21 cellular contexts compared by ENCODE assay signal in the genomic region with DNA sequence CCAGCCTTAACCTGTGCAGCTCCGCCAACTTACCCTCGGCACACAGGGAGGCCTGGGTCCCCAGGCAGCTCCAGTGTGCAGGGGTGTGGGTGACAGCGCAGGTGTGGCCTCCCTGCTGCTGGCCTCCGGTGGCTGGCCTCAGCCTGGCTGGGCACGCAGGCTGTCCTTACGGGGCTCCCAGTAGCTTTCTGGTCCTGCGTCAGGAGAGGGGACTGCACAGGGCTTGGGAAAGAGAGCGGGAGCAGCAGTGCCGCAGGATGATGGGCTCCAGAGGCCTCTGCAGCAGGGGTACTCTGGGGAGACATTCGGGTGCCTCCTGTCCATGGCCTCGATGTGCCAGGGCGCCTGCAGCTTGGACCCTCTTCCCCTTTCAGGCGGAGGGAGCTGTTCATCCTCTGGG. TPM values are rescaled to one million over a fixed set of nuclear protein-coding genes. Genes with fewer than 3 reads are reported as not detected.
"Had no signal": no experiment of that assay in that cellular context is flagged by ENCODE, and none has a peak within 500 bp of the region (broad histone marks: within the 10 kb centered on the region; RNA-seq: fewer than 3 reads in every experiment).

No MANE protein-coding gene starts in this region.

- DNase-seq: cortex of kidney; effector memory CD8-positive, alpha-beta T cell; esophagus squamous epithelium; foreskin fibroblast; head of caudate nucleus; kidney; left cardiac atrium; left ventricle myocardium inferior; midbrain; small intestine; stimulated activated CD4-positive, alpha-beta T cell treated with anti-CD3 and anti-CD28 coated beads, Interleukin-2, amount 100 ng/mL, for 48 hours; stimulated activated naive CD4-positive, alpha-beta T cell treated with Interleukin-2 at 50 U/mL for 16 hours; thyroid gland had no signal

- H3K4me1 Mint-ChIP-seq: memory B cell had no signal

- ATAC-seq: effector memory CD8-positive, alpha-beta T cell; left cardiac atrium; lower lobe of right lung had no signal

- H3K79me2 ChIP-seq: hepatocyte had no signal

- H3K9me3 ChIP-seq: esophagus squamous epithelium, left ventricle myocardium inferior, lower lobe of right lung, right atrium auricular region, thyroid gland had no signal

- H2AFZ ChIP-seq: hepatocyte had no signal

- H3K4me2 ChIP-seq: hepatocyte had no signal

- H3K36me3 ChIP-seq: esophagus squamous epithelium, left ventricle myocardium inferior, lower lobe of right lung, right atrium auricular region, thyroid gland had no signal

- H3K36me3 Mint-ChIP-seq: memory B cell had no signal

- H3K27ac Mint-ChIP-seq: effector memory CD8-positive, alpha-beta T cell; memory B cell; type B pancreatic cell had no signal

- H3K27me3 Mint-ChIP-seq: type B pancreatic cell had no signal

- H3K4me3 Mint-ChIP-seq: effector memory CD8-positive, alpha-beta T cell; memory B cell; type B pancreatic cell had no signal

- H3K9me3 Mint-ChIP-seq: effector memory CD8-positive, alpha-beta T cell; type B pancreatic cell had no signal

- H3K4me3 ChIP-seq: esophagus squamous epithelium, hepatocyte, left ventricle myocardium inferior, lower lobe of right lung, right atrium auricular region, thyroid gland had no signal

- H3K27ac ChIP-seq: esophagus squamous epithelium, hepatocyte, left ventricle myocardium inferior, lower lobe of right lung, right atrium auricular region, thyroid gland had no signal

- H3K27me3 ChIP-seq: esophagus squamous epithelium, hepatocyte, right atrium auricular region, thyroid gland had no signal

- H3K4me1 ChIP-seq: left ventricle myocardium inferior, lower lobe of right lung, right atrium auricular region, thyroid gland had no signal

RNA-seq across cellular contexts. Expression of a gene that starts 46.7 kb away (rescaled TPM):
- total RNA-seq: epithelial cell of proximal tubule, esophagus squamous epithelium, hepatocyte, kidney, left cardiac atrium, left ventricle myocardium inferior, lower lobe of right lung, osteocyte, right atrium auricular region, thyroid gland had no signal
- polyA plus RNA-seq: hepatocyte, neural cell, small intestine had no signal
